ENCODE assay signal across 8 cellular contexts in the genomic region with DNA sequence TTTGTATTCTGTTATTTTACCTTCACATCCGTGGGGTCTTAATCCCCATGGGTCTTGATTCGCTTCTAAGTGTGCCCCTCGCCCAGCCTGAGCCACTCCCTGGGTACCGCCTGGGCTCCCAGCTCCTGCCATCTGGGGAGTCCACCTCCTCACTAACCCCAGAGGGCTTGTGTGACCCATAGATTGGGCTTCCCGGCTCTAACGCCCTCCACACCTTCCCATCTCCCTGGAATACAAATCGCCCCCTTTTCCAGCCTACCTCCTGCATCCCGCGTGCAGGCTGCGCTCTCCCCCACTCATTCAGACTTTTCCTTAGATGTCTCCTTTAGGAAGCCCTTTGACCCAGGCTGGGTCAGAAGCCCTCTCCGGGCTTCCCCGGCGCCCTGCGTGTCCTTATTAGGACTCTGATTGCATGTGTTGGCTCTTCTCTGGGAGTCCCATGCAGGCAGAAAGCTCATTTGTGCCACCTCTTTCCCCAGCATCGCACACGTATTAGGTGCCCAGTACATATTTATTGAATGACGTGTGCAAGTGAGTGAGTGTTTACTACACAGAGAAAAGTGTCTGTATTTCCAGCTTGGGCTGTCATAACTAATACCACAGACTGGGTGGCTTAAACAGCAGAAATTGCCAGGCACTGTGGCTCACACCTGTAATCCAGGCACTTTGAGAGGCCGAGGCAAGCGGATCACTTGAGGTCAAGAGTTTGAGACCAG. TPM values are rescaled to one million over a fixed set of nuclear protein-coding genes. Genes with fewer than 3 reads are reported as not detected.
A peak's percentile ranks its signal among the peaks of the same experiment; 100 is the strongest.
DNase-seq lines count a peak whose midpoint lies in the region; ATAC-seq and TF ChIP-seq lines count a peak whose summit lies in the region.

No MANE protein-coding gene starts in this region.

- CTCF ChIA-PET in WTC11 (lab: Charles Lee): interaction anchor here (0.6 to 10.5 kb wide), 36 partner anchors 10 to 437 kb away, joined by 3 to 201 read pairs (median 6); partner anchors contain the start of genes ARRDC2, KCNN1, RPL18A and SLC5A5

- no CpG with 5 or more reads among the region's 19 CpGs for WGBS in iPS DF 6.9 (ENCODE audit: insufficient coverage, insufficient read length)

- peak overlapping the region; percentile 91 for H3K4me3 Mint-ChIP-seq in T-helper 2 cell treated with Interferon-gamma antibody and Interleukin-4, amounts not matched to agents 5 μg/mL and 100 μg/mL, for 36 hours
- peak overlapping the region; percentile 88 for H3K4me3 Mint-ChIP-seq in WTC11
- peak overlapping the region; percentile 95 to 99 for H3K4me3 Mint-ChIP-seq in stimulated activated naive CD8-positive, alpha-beta T cell treated with anti-CD3 and anti-CD28 coated beads, Interleukin-15, amount 100 ng/mL, for 72 hours

- H3K4me1 Mint-ChIP-seq in T-helper 2 cell treated with Interferon-gamma antibody and Interleukin-4, amounts not matched to agents 5 μg/mL and 100 μg/mL, for 36 hours (ENCODE audit: low read depth): peaks cover 12% of the 10 kb centered on the region
- peaks cover 15% of the 10 kb centered on the region for H3K4me1 Mint-ChIP-seq in WTC11
- peaks cover 30% of the 10 kb centered on the region for H3K4me1 Mint-ChIP-seq in stimulated activated naive CD8-positive, alpha-beta T cell treated with anti-CD3 and anti-CD28 coated beads, Interleukin-15, amount 100 ng/mL, for 72 hours

- 0 out of 2 replicates have a peak, but pooled peaks cover 2% of the 10 kb centered on the region for H3K4me1 ChIP-seq in iPS DF 6.9 (ENCODE audit: control insufficient read depth, insufficient read depth, low read length)

- H3K27me3 Mint-ChIP-seq in T-helper 2 cell treated with Interferon-gamma antibody and Interleukin-4, amounts not matched to agents 5 μg/mL and 100 μg/mL, for 36 hours (ENCODE audit: low read depth): no peaks in the 10 kb centered on the region
- H3K27me3 Mint-ChIP-seq in WTC11 (ENCODE audit: low read depth): no peaks in the 10 kb centered on the region; the same call in 1 of the 2 replicates
- H3K27me3 Mint-ChIP-seq in stimulated activated naive CD8-positive, alpha-beta T cell treated with anti-CD3 and anti-CD28 coated beads, Interleukin-15, amount 100 ng/mL, for 72 hours: no peaks in the 10 kb centered on the region

- H3K9me3 Mint-ChIP-seq in T-helper 2 cell treated with Interferon-gamma antibody and Interleukin-4, amounts not matched to agents 5 μg/mL and 100 μg/mL, for 36 hours: no peaks in the 10 kb centered on the region
- H3K9me3 Mint-ChIP-seq in WTC11: no peaks in the 10 kb centered on the region
- H3K9me3 Mint-ChIP-seq in stimulated activated naive CD8-positive, alpha-beta T cell treated with anti-CD3 and anti-CD28 coated beads, Interleukin-15, amount 100 ng/mL, for 72 hours: no peaks in the 10 kb centered on the region

- peaks cover 3% of the 10 kb centered on the region; the same call in 1 of the 2 replicates for H3K36me3 ChIP-seq in iPS DF 6.9 (ENCODE audit: control insufficient read depth, insufficient read depth, low read length)

- POLR2A ChIA-PET in WTC11 (lab: Charles Lee): interaction anchor here (1.0 to 2.7 kb wide), 10 partner anchors 9 to 359 kb away, joined by 3 to 41 read pairs (median 8); partner anchors contain the start of genes RPL18A and SLC5A5

- H3K9me3 ChIP-seq in iPS DF 6.9 (ENCODE audit: control insufficient read depth, insufficient read depth, low read length): no peaks in the 10 kb centered on the region

- ATAC-seq in WTC11 (no peak), GM21390 (IDR thresholded peaks at IDR 0.05; ENCODE audit: unreplicated experiment) (no peak)
- ATAC-seq in stimulated activated naive CD8-positive, alpha-beta T cell treated with anti-CD3 and anti-CD28 coated beads, Interleukin-15, amount 100 ng/mL, for 72 hours: no peak

- no peaks in the 10 kb centered on the region for H3K27me3 ChIP-seq in iPS DF 6.9 (ENCODE audit: control insufficient read depth, insufficient read depth, low read length)

- no peak for DNase-seq in T-helper 2 cell treated with Interferon-gamma antibody and Interleukin-4, amounts not matched to agents 5 μg/mL and 100 μg/mL, for 36 hours (ENCODE audit: low spot score)
- no peak for DNase-seq in T-helper 2 cell
- no peak for DNase-seq in WTC11 (ENCODE audit: low spot score)
- no peak for DNase-seq in iPS DF 6.9 (ENCODE audit: low read depth, low spot score)
- DNase-seq in stimulated activated naive CD8-positive, alpha-beta T cell treated with anti-CD3 and anti-CD28 coated beads, Interleukin-15, amount 100 ng/mL, for 72 hours: no peak
- DNase-seq in NCI-H1092 treated with DMSO at 0.1 percent for 48 hours (lab: John Stamatoyannopoulos, UW): no peak
- no peak for DNase-seq in NCI-H1105 (lab: John Stamatoyannopoulos, UW)

- TF ChIP-seq CTCF in WTC11 (IDR thresholded peaks at IDR 0.05): no peak

- H3K36me3 Mint-ChIP-seq in T-helper 2 cell treated with Interferon-gamma antibody and Interleukin-4, amounts not matched to agents 5 μg/mL and 100 μg/mL, for 36 hours (ENCODE audit: low read depth): peaks cover 2% of the 10 kb centered on the region
- H3K36me3 Mint-ChIP-seq in WTC11: 0 out of 2 replicates have a peak, but pooled peaks cover 3% of the 10 kb centered on the region

- H3K27ac ChIP-seq in iPS DF 6.9 (ENCODE audit: low read length): no peak overlapping the region

- peak overlapping the region; percentile 91 for H3K27ac Mint-ChIP-seq in T-helper 2 cell treated with Interferon-gamma antibody and Interleukin-4, amounts not matched to agents 5 μg/mL and 100 μg/mL, for 36 hours
- peak overlapping the region; percentile 60 for H3K27ac Mint-ChIP-seq in WTC11
- H3K27ac Mint-ChIP-seq in stimulated activated naive CD8-positive, alpha-beta T cell treated with anti-CD3 and anti-CD28 coated beads, Interleukin-15, amount 100 ng/mL, for 72 hours: peak overlapping the region; percentile 97 to 98

- peak overlapping the region; percentile 92; the same call in 1 of the 2 replicates for H3K4me3 ChIP-seq in iPS DF 6.9 (ENCODE audit: low read length)

TF ChIP-seq in WTC11, 78 proteins besides CTCF, POLR2A, EP300 and RAD21 (continues in another document):
- TF ChIP-seq ZNF138 (CRISPR knock-in tag; conservative IDR thresholded peaks at IDR 0.05) (no peak), ARID4B (CRISPR knock-in tag; IDR thresholded peaks at IDR 0.05; ENCODE audit: borderline replicate concordance) (no peak), ZNF396 (CRISPR knock-in tag; IDR thresholded peaks at IDR 0.05; ENCODE audit: borderline replicate concordance) (no peak), TEAD1 (CRISPR knock-in tag; IDR thresholded peaks at IDR 0.05) (no peak), NR2C2 (CRISPR knock-in tag; IDR thresholded peaks at IDR 0.05) (no peak), FOXP1 (CRISPR knock-in tag; IDR thresholded peaks at IDR 0.05; ENCODE audit: borderline replicate concordance) (no peak), JAZF1 (CRISPR knock-in tag; IDR thresholded peaks at IDR 0.05) (no peak), FOXJ3 (CRISPR knock-in tag; IDR thresholded peaks at IDR 0.05; ENCODE audit: borderline replicate concordance) (no peak), MYBL2 (CRISPR knock-in tag; IDR thresholded peaks at IDR 0.05) (no peak), NR3C1 (CRISPR knock-in tag; conservative IDR thresholded peaks at IDR 0.05; ENCODE audit: low read depth) (no peak)

RNA-seq across cellular contexts. Expression of gene CCDC124, which starts 0.8 kb away (rescaled TPM):
- total RNA-seq in WTC11 (2021): 152 to 159 TPM (median 156 TPM) in 3 replicates

RNA-seq across cellular contexts. Expression of gene KCNN1, which starts 33.3 kb away (rescaled TPM):
- total RNA-seq in WTC11 (2021): 15.3 to 18.0 TPM (median 17.2 TPM) in 3 replicates
